Comparison of ENCODE assay signal across 1 cellular context in the genomic region with DNA sequence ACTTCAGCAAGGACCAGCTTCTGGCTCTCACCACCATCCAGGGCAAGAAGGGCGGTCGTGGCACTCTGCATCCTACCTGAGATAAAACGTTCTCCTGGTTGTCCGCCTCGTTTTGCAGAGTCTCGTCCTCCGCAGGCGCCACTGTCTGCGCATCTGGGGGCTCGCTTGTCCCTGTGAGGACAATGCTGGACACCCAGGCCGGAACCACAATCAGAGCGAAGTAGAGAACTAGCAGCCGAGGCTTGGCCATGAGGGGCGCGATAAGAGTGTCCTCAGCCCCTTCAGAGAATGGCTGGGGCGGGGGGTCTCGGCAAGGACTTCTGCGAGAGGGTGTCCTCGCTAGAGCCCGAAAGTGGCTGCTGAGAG.
TF ChIP-seq lines count a peak whose summit lies in the region.

No MANE protein-coding gene starts in this region.

TF ChIP-seq in K562, 482 proteins besides CTCF, POLR2A, EP300 and RAD21:
- TF ChIP-seq, protein P1, sequence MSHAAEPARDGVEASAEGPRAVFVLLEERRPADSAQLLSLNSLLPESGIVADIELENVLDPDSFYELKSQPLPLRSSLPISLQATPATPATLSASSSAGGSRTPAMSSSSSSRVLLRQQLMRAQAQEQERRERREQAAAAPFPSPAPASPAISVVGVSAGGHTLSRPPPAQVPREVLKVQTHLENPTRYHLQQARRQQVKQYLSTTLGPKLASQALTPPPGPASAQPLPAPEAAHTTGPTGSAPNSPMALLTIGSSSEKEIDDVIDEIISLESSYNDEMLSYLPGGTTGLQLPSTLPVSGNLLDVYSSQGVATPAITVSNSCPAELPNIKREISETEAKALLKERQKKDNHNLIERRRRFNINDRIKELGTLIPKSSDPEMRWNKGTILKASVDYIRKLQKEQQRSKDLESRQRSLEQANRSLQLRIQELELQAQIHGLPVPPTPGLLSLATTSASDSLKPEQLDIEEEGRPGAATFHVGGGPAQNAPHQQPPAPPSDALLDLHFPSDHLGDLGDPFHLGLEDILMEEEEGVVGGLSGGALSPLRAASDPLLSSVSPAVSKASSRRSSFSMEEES (CRISPR knock-in tag; IDR thresholded peaks at IDR 0.05) = no peak
- no peak for TF ChIP-seq ZEB2 (IDR thresholded peaks at IDR 0.05)
- TF ChIP-seq RBFOX2 (IDR thresholded peaks at IDR 0.05; ENCODE audit: low read depth, low read length) = no peak
- TF ChIP-seq KAT2B (IDR thresholded peaks at IDR 0.05; ENCODE audit: low read depth, low read length) = no peak
- TF ChIP-seq SAFB2 (IDR thresholded peaks at IDR 0.05; ENCODE audit: borderline replicate concordance, low read depth, low read length, severe bottlenecking) = no peak
- no peak for TF ChIP-seq LARP7 (IDR thresholded peaks at IDR 0.05)
- TF ChIP-seq PHB2 (IDR thresholded peaks at IDR 0.05; ENCODE audit: low read depth) = no peak
- TF ChIP-seq ZNF507 (tag; conservative IDR thresholded peaks at IDR 0.05) = no peak
- TF ChIP-seq KDM5B (IDR thresholded peaks at IDR 0.05; ENCODE audit: insufficient replicate concordance, low read depth, low read length) = peak; percentile 18
